12 cellular contexts compared by ENCODE assay signal in the genomic region with DNA sequence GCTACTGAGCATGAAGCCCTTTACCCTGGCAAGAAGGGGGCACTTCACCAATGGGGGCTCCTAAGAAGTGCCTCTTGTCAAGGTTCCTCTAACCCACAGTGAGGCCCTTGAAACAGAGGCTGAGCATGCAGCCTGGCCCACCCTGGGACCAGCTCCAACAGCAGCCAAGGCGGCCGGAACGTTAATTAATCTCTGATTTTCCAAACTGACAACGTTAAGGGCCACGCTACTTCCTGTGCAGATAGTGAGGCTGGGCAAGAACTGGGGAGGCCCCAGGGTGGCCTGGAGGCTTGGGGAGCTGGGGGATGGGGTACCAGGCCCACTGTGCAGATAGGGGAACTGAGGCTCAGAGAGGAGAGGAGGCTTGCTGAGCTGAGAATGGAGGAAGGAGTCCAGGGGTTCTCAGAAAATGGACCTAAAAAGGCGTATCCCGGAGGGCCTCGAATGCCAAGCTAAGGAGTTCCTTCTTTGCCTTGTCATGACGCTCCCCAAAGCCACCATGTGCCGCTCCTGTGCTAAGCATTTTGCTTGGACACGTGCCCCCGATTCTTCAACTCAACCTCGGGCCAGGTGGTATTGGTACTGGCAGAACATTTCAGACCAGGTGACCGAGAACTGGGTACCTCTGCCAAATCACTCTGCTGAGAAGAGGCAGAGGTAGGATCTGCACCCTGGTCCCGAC.
DNase-seq lines count a peak whose midpoint lies in the region; ATAC-seq and TF ChIP-seq lines count a peak whose summit lies in the region.
"Had no signal": no experiment of that assay in that cellular context is flagged by ENCODE, and none has a peak within 500 bp of the region (broad histone marks: within the 10 kb centered on the region; RNA-seq: fewer than 3 reads in every experiment).

No MANE protein-coding gene starts in this region.

- TF ChIP-seq CTCF in right atrium auricular region (IDR thresholded peaks at IDR 0.05): no peak
- no peak for TF ChIP-seq CTCF in colonic mucosa (IDR thresholded peaks at IDR 0.05)
- no peak for TF ChIP-seq CTCF in osteoblast (IDR thresholded peaks at IDR 0.05; ENCODE audit: extremely low read depth, low read depth, low read length)
- no peak for TF ChIP-seq CTCF in vagina (IDR thresholded peaks at IDR 0.05)

- no peak for TF ChIP-seq POLR2A in vagina (IDR thresholded peaks at IDR 0.05)

- no peaks in the 10 kb centered on the region for H3K4me1 Mint-ChIP-seq in activated T-cell treated with anti-CD3 and anti-CD28 coated beads, Interleukin-2, amount 50 U/mL, for 4 hours (ENCODE audit: low read depth)
- H3K4me1 Mint-ChIP-seq in effector memory CD8-positive, alpha-beta T cell (ENCODE audit: low read depth in 2 of 2): peaks cover 5 to 8% of the 10 kb centered on the region in 2 donors

- no peak overlapping the region for H2AFZ ChIP-seq in osteoblast (ENCODE audit: low read length)

- no peaks in the 10 kb centered on the region for H3K27me3 ChIP-seq in right atrium auricular region
- H3K27me3 ChIP-seq in colonic mucosa: no peaks in the 10 kb centered on the region
- no peaks in the 10 kb centered on the region for H3K27me3 ChIP-seq in osteoblast (ENCODE audit: insufficient read depth, low read length)
- H3K27me3 ChIP-seq in vagina: no peaks in the 10 kb centered on the region

- no peaks in the 10 kb centered on the region for H3K9me3 Mint-ChIP-seq in activated T-cell treated with anti-CD3 and anti-CD28 coated beads, Interleukin-2, amount 50 U/mL, for 4 hours
- H3K9me3 Mint-ChIP-seq in effector memory CD8-positive, alpha-beta T cell: no peaks in the 10 kb centered on the region

- H3K4me3 ChIP-seq in right atrium auricular region: no peak overlapping the region
- H3K4me3 ChIP-seq in colonic mucosa: no peak overlapping the region
- no peak overlapping the region for H3K4me3 ChIP-seq in osteoblast (ENCODE audit: insufficient read depth, low read length)
- H3K4me3 ChIP-seq in vagina: no peak overlapping the region

- peaks cover 93% of the 10 kb centered on the region for H3K79me2 ChIP-seq in osteoblast (ENCODE audit: insufficient read depth, low read length)

- peak overlapping the region; percentile 57 for H3K4me2 ChIP-seq in osteoblast (ENCODE audit: insufficient read depth, low read length)

- H3K4me1 ChIP-seq in right atrium auricular region (peaks cover 0 to 93% of the 10 kb centered on the region in 2 donors), colonic mucosa (peaks cover 5% of the 10 kb centered on the region), osteoblast (ENCODE audit: insufficient read depth, low read length) (peaks cover 92% of the 10 kb centered on the region), vagina (peaks cover 98% of the 10 kb centered on the region)

- H3K27ac ChIP-seq in right atrium auricular region: peak overlapping the region; percentile 15 to 58
- H3K27ac ChIP-seq in colonic mucosa: peak overlapping the region; percentile 40
- peak overlapping the region; percentile 92 for H3K27ac ChIP-seq in osteoblast (ENCODE audit: low read depth, low read length)
- peak overlapping the region; percentile 95 for H3K27ac ChIP-seq in vagina

- peaks cover 54% of the 10 kb centered on the region for H4K20me1 ChIP-seq in osteoblast (ENCODE audit: insufficient read depth, low read length)

- H3K9ac ChIP-seq in colonic mucosa (ENCODE audit: low read depth in 2 of 2, low read length in 2 of 2): no peak overlapping the region

- ATAC-seq in activated T-cell treated with anti-CD3 and anti-CD28 coated beads, Interleukin-2, amount 50 U/mL, for 4 hours: no peak
- ATAC-seq in effector memory CD8-positive, alpha-beta T cell (replicated peaks): no peak

- DNase-seq in right atrium auricular region (ENCODE audit: low spot score) (no peak), cardiac septum (ENCODE audit: low spot score) (no peak), colonic mucosa (no peak), osteoblast (ENCODE audit: insufficient read length, low spot score, missing footprints) (peak; percentile 54), vagina (ENCODE audit: extremely low spot score in 2 of 2) (no peak), HT-29 (ENCODE audit: low spot score) (no peak)
- no peak for DNase-seq in activated T-cell treated with anti-CD3 and anti-CD28 coated beads, Interleukin-2, amount 50 U/mL, for 4 hours
- no peak for DNase-seq in effector memory CD8-positive, alpha-beta T cell
- DNase-seq: activated CD4-positive, CD25-positive, alpha-beta regulatory T cell; Karpas-422; NCI-H1930; NCI-H774 had no signal

- H3K36me3 ChIP-seq in right atrium auricular region: no peaks in the 10 kb centered on the region
- H3K36me3 ChIP-seq in colonic mucosa: no peaks in the 10 kb centered on the region
- peaks cover 27% of the 10 kb centered on the region for H3K36me3 ChIP-seq in osteoblast (ENCODE audit: insufficient read depth, low read length)
- no peaks in the 10 kb centered on the region for H3K36me3 ChIP-seq in vagina

- H3K36me3 Mint-ChIP-seq in activated T-cell treated with anti-CD3 and anti-CD28 coated beads, Interleukin-2, amount 50 U/mL, for 4 hours (ENCODE audit: insufficient read depth): no peaks in the 10 kb centered on the region
- no peaks in the 10 kb centered on the region for H3K36me3 Mint-ChIP-seq in effector memory CD8-positive, alpha-beta T cell (ENCODE audit: insufficient read depth)

- no peak overlapping the region for H3K4me3 Mint-ChIP-seq in activated T-cell treated with anti-CD3 and anti-CD28 coated beads, Interleukin-2, amount 50 U/mL, for 4 hours
- H3K4me3 Mint-ChIP-seq in effector memory CD8-positive, alpha-beta T cell: no peak overlapping the region

- intact Hi-C loops in cardiac septum (cut with DNase I) (no loop called here), colonic mucosa (cut with DNase I) (no loop called here), vagina (cut with DNase I) (no loop called here)

- no peaks in the 10 kb centered on the region for H3K27me3 Mint-ChIP-seq in activated T-cell treated with anti-CD3 and anti-CD28 coated beads, Interleukin-2, amount 50 U/mL, for 4 hours (ENCODE audit: low read depth)
- no peaks in the 10 kb centered on the region for H3K27me3 Mint-ChIP-seq in effector memory CD8-positive, alpha-beta T cell

- peak overlapping the region in 1 of 2 donors; percentile 81 for H3K27ac Mint-ChIP-seq in effector memory CD8-positive, alpha-beta T cell

- H3K9me3 ChIP-seq in right atrium auricular region (no peaks in the 10 kb centered on the region), colonic mucosa (no peaks in the 10 kb centered on the region), osteoblast (ENCODE audit: low read depth, low read length) (no peaks in the 10 kb centered on the region), vagina (no peaks in the 10 kb centered on the region)

Comparison
In these comparisons a context has a peak if more than half of its experiments do, and no peak if none do; other contexts are left out.
1. H3K27ac ChIP-seq: peak in every context shown above with its lines; median percentile 95 in vagina; 92 in osteoblast; 40 in colonic mucosa; 36 in right atrium auricular region.